In genomic region chr10:129323311-129323710, GRCh38 we compare ENCODE assay signal across 13 cellular contexts.
DNase-seq lines count a peak whose midpoint lies in the region; ATAC-seq and TF ChIP-seq lines count a peak whose summit lies in the region.
"Had no signal": no experiment of that assay in that cellular context is flagged by ENCODE, and none has a peak within 500 bp of the region (broad histone marks: within the 10 kb centered on the region; RNA-seq: fewer than 3 reads in every experiment).

No MANE protein-coding gene starts in this region.

- peaks cover 2% of the 10 kb centered on the region for H3K27me3 Mint-ChIP-seq in activated T-cell treated with anti-CD3 and anti-CD28 coated beads, Interleukin-2, amount 50 U/mL, for 4 hours (ENCODE audit: low read depth)

- no peaks in the 10 kb centered on the region for H3K36me3 Mint-ChIP-seq in activated T-cell treated with anti-CD3 and anti-CD28 coated beads, Interleukin-2, amount 50 U/mL, for 4 hours (ENCODE audit: insufficient read depth)
- H3K36me3 Mint-ChIP-seq: CD8-positive, alpha-beta T cell had no signal

- peak overlapping the region; percentile 70; the same call in 1 of the 2 replicates for H3K4ac ChIP-seq in IMR-90 (ENCODE audit: low read depth, low read length)

- POLR2A ChIA-PET in IMR-90 (lab: Charles Lee; ENCODE audit: unreplicated experiment) = no interaction called here

- no peak overlapping the region for H2AFZ ChIP-seq in IMR-90 (replicated peaks; ENCODE audit: low read length, poor library complexity)
- no peak overlapping the region for H2AFZ ChIP-seq in fibroblast of lung (ENCODE audit: low read length)
- peak overlapping the region; percentile 11 for H2AFZ ChIP-seq in neural cell (ENCODE audit: low read depth, low read length)

- H3K79me1 ChIP-seq in IMR-90 (ENCODE audit: low read depth in 1 of 2, low read length in 2 of 2) = no peaks in the 10 kb centered on the region

- no peaks in the 10 kb centered on the region for H3K79me2 ChIP-seq in fibroblast of lung (ENCODE audit: control insufficient read depth, insufficient read depth, low read length)
- H3K79me2 ChIP-seq in neural cell (replicated peaks; ENCODE audit: insufficient read depth, low read length) = no peaks in the 10 kb centered on the region

- in situ Hi-C loops in IMR-90 (cut with MboI; ENCODE audit: low sequenced_read_pairs) = no loop called here
- in situ Hi-C loops in ACHN (cut with HindIII; ENCODE audit: low pct_ligation_motif_present, low pct_unique_long_range_greater_than_20kb, low sequenced_read_pairs) = no loop called here

- peak overlapping the region; percentile 42 for H3K4me3 ChIP-seq in BE2C (ENCODE audit: low read depth, low read length)
- peak overlapping the region; percentile 32; the same call in 1 of the 2 replicates for H3K4me3 ChIP-seq in IMR-90 (ENCODE audit: insufficient read depth, low read depth, low read length)
- H3K4me3 ChIP-seq in fibroblast of lung (replicated peaks in 1 of 4; ENCODE audit: control extremely low read depth in 1 of 4, insufficient read depth in 1 of 4, low read depth in 3 of 4, low read length in 4 of 4) = no peak overlapping the region
- no peak overlapping the region for H3K4me3 ChIP-seq in neural cell (ENCODE audit: low read length)
- H3K4me3 ChIP-seq: A549, MG63 had no signal

- no peaks in the 10 kb centered on the region for H3F3A ChIP-seq in neural cell (ENCODE audit: insufficient read depth, low read length, poor library complexity, severe bottlenecking)

- CTCF ChIA-PET in IMR-90 (lab: Yijun Ruan, JAX) = interaction anchor here (0.7 kb wide), 1 partner anchor 121 kb away, joined by 3 read pairs; no protein-coding TSS in a partner anchor

- intact Hi-C loops in IMR-90 (cut with micrococcal nuclease) = loop anchor here (5.0 to 10.0 kb wide), 3 partner anchors 226 to 631 kb away; no protein-coding TSS in a partner anchor

- H2BK5ac ChIP-seq in IMR-90 (ENCODE audit: low read depth, low read length, poor library complexity, severe bottlenecking) = peak overlapping the region; percentile 86

- dilution Hi-C loops in IMR-90 (cut with HindIII; ENCODE audit: low sequenced_read_pairs, unreplicated experiment) = no loop called here

- H4K20me1 ChIP-seq in IMR-90 (ENCODE audit: insufficient read depth, low read length) (no peaks in the 10 kb centered on the region), fibroblast of lung (ENCODE audit: control insufficient read depth, extremely low read depth, insufficient read depth, low read length) (no peaks in the 10 kb centered on the region), neural cell (ENCODE audit: insufficient read depth) (no peaks in the 10 kb centered on the region)

- peak overlapping the region; percentile 95 for H3K4me2 ChIP-seq in IMR-90 (ENCODE audit: low read depth, low read length)
- no peak overlapping the region for H3K4me2 ChIP-seq in fibroblast of lung (ENCODE audit: extremely low read depth, insufficient read depth, low read length)
- H3K4me2 ChIP-seq in neural cell (ENCODE audit: low read length) = no peak overlapping the region
- H3K4me2 ChIP-seq: A549 had no signal

- H4K91ac ChIP-seq in IMR-90 (ENCODE audit: insufficient read depth, low read depth, low read length) = peak overlapping the region; percentile 89; the same call in 1 of the 2 replicates

- BruUV-seq in IMR-90 (replicated peaks; lab: Mats Ljungman, UMichigan) = TSS peak; percentile 74

- H3K9me3 ChIP-seq in BE2C (no peaks in the 10 kb centered on the region), IMR-90 (ENCODE audit: control insufficient read depth, insufficient read depth, low read length) (0 out of 2 replicates have a peak, but pooled peaks cover 1% of the 10 kb centered on the region), fibroblast of lung (ENCODE audit: control insufficient read depth, insufficient read depth, low read depth, low read length) (no peaks in the 10 kb centered on the region), neural cell (ENCODE audit: low read length) (peaks cover 3% of the 10 kb centered on the region)
- H3K9me3 ChIP-seq: A549 had no signal

- no peak for TF ChIP-seq EP300 in neural cell (conservative IDR thresholded peaks at IDR 0.05; ENCODE audit: poor library complexity, severe bottlenecking)

- H4K5ac ChIP-seq in IMR-90 (ENCODE audit: low read depth, low read length) = peak overlapping the region; percentile 99

- peak overlapping the region; percentile 82; the same call in 1 of the 2 replicates for H3K23ac ChIP-seq in IMR-90 (ENCODE audit: low read depth, low read length)

- H3K4me1 Mint-ChIP-seq in activated T-cell treated with anti-CD3 and anti-CD28 coated beads, Interleukin-2, amount 50 U/mL, for 4 hours (ENCODE audit: low read depth) = no peaks in the 10 kb centered on the region

- TF ChIP-seq RAD21 in IMR-90 (IDR thresholded peaks at IDR 0.05; ENCODE audit: low read length) (no peak), neural cell (conservative IDR thresholded peaks at IDR 0.05) (no peak)

- H3K14ac ChIP-seq in IMR-90 (replicated peaks; ENCODE audit: low read depth, low read length) = peak overlapping the region; percentile 39; the same call in 1 of the 2 replicates

- H3K9me3 Mint-ChIP-seq in activated T-cell treated with anti-CD3 and anti-CD28 coated beads, Interleukin-2, amount 50 U/mL, for 4 hours = peaks cover 10% of the 10 kb centered on the region
- H3K9me3 Mint-ChIP-seq: CD8-positive, alpha-beta T cell had no signal

- no peaks in the 10 kb centered on the region for H3K27me3 ChIP-seq in BE2C
- no peaks in the 10 kb centered on the region for H3K27me3 ChIP-seq in IMR-90 (ENCODE audit: control insufficient read depth, insufficient read depth, low read length)
- H3K27me3 ChIP-seq in fibroblast of lung (ENCODE audit: control insufficient read depth, insufficient read depth, low read length) = no peaks in the 10 kb centered on the region
- no peaks in the 10 kb centered on the region for H3K27me3 ChIP-seq in neural cell (ENCODE audit: insufficient read depth, low read depth, low read length)

- no peak overlapping the region for H3K4me3 Mint-ChIP-seq in activated T-cell treated with anti-CD3 and anti-CD28 coated beads, Interleukin-2, amount 50 U/mL, for 4 hours
- H3K4me3 Mint-ChIP-seq: CD8-positive, alpha-beta T cell had no signal

- H3K56ac ChIP-seq in IMR-90 (ENCODE audit: extremely low read depth, insufficient read depth, low read length) = peak overlapping the region; percentile 86

- H2AK5ac ChIP-seq in IMR-90 (ENCODE audit: low read depth, low read length) = peak overlapping the region; percentile 43

- DNase-seq in BE2C (no peak), IMR-90 (no peak), fibroblast of lung (ENCODE audit: low read depth in 2 of 2) (no peak), ACHN (no peak), NCI-H146 treated with DMSO at 0.1 percent for 48 hours (lab: John Stamatoyannopoulos, UW; ENCODE audit: unreplicated experiment) (no peak)
- no peak for DNase-seq in activated T-cell treated with anti-CD3 and anti-CD28 coated beads, Interleukin-2, amount 50 U/mL, for 4 hours
- DNase-seq: CD8-positive, alpha-beta T cell; H7; MG63; NCI-H2081; NCI-H510A treated with DMSO at 0.1 percent for 48 hours had no signal

- 20% methylated on average over 1 of the region's 7 CpGs; no CpG with 5 or more reads in 1 of the 2 experiments for whole genome bisulfite sequencing in IMR-90 (ENCODE audit: extremely low coverage in 2 of 2, insufficient read length in 1 of 2), 2 experiments

- H3K9ac ChIP-seq in IMR-90 (ENCODE audit: low read depth, low read length) (peak overlapping the region; percentile 97), fibroblast of lung (ENCODE audit: insufficient read depth, low read length) (no peak overlapping the region), neural cell (ENCODE audit: low read length) (no peak overlapping the region)

- H2BK120ac ChIP-seq in IMR-90 (ENCODE audit: low read depth, low read length) = peak overlapping the region; percentile 84

- H3K9me1 ChIP-seq in IMR-90 (ENCODE audit: insufficient read depth, low read length) = no peaks in the 10 kb centered on the region; the same call in 1 of the 2 replicates

- peak overlapping the region; percentile 100 for H3K18ac ChIP-seq in IMR-90 (ENCODE audit: low read depth, low read length)

- no peak for TF ChIP-seq POLR2A in IMR-90 (IDR thresholded peaks at IDR 0.05; ENCODE audit: low read depth, low read length)

- H3K4me1 ChIP-seq in BE2C = peaks cover 10% of the 10 kb centered on the region
- H3K4me1 ChIP-seq in IMR-90 (ENCODE audit: control insufficient read depth, insufficient read depth, low read length) = peaks cover 16% of the 10 kb centered on the region
- peaks cover 5% of the 10 kb centered on the region for H3K4me1 ChIP-seq in fibroblast of lung (ENCODE audit: control insufficient read depth, extremely low read depth, insufficient read depth, low read length)
- H3K4me1 ChIP-seq: A549 had no signal

- H3K36me3 ChIP-seq in BE2C (no peaks in the 10 kb centered on the region), IMR-90 (ENCODE audit: control insufficient read depth, insufficient read depth, low read length) (no peaks in the 10 kb centered on the region), fibroblast of lung (ENCODE audit: control insufficient read depth, insufficient read depth, low read length) (no peaks in the 10 kb centered on the region), neural cell (ENCODE audit: insufficient read depth, low read length) (no peaks in the 10 kb centered on the region)
- H3K36me3 ChIP-seq: MG63 had no signal

- TF ChIP-seq CTCF in BE2C (IDR thresholded peaks at IDR 0.05; ENCODE audit: low read depth, low read length) (no peak), IMR-90 (conservative IDR thresholded peaks at IDR 0.05; ENCODE audit: low read depth, low read length) (no peak), fibroblast of lung (conservative IDR thresholded peaks at IDR 0.05 in 1 of 2, IDR thresholded peaks at IDR 0.05 in 1 of 2; ENCODE audit: low read depth in 1 of 2, low read length in 2 of 2) (no peak), neural cell (IDR thresholded peaks at IDR 0.05; ENCODE audit: poor library complexity, severe bottlenecking) (no peak)

- ATAC-seq in IMR-90 (ENCODE audit: low read depth) = peak; percentile 18
- ATAC-seq in activated T-cell treated with anti-CD3 and anti-CD28 coated beads, Interleukin-2, amount 50 U/mL, for 4 hours = no peak
- ATAC-seq: A549; CD8-positive, alpha-beta T cell had no signal

- H2AK9ac ChIP-seq in IMR-90 (replicated peaks; ENCODE audit: low read depth, low read length, poor library complexity) = no peak overlapping the region

- H3K27ac ChIP-seq in IMR-90 (ENCODE audit: insufficient read depth, low read length) = peak overlapping the region; percentile 100
- peak overlapping the region; percentile 12 for H3K27ac ChIP-seq in fibroblast of lung (ENCODE audit: insufficient read depth, low read length)
- peak overlapping the region; percentile 24 for H3K27ac ChIP-seq in neural cell (ENCODE audit: low read length)
- H3K27ac ChIP-seq: A549 had no signal

- no peaks in the 10 kb centered on the region for H3K9me2 ChIP-seq in neural cell (ENCODE audit: insufficient read depth, low read length)

- H2BK20ac ChIP-seq in IMR-90 (ENCODE audit: low read depth, low read length) = peak overlapping the region; percentile 76

- peak overlapping the region; percentile 70 to 98 for H4K8ac ChIP-seq in IMR-90 (ENCODE audit: low read depth in 2 of 2, low read length in 2 of 2)

- peak overlapping the region; percentile 92; the same call in 2 of the 3 replicates for H2BK15ac ChIP-seq in IMR-90 (ENCODE audit: low read depth, low read length)

TF ChIP-seq in neural cell, 6 proteins besides CTCF, POLR2A, EP300 and RAD21 (continues in another document):
- TF ChIP-seq TAF1 (IDR thresholded peaks at IDR 0.05; ENCODE audit: low read depth) = no peak

Comparison
In these comparisons a context has a peak if more than half of its experiments do, and no peak if none do; other contexts are left out.
1. H3K4me3 ChIP-seq: peak in BE2C (single experiment) and IMR-90 (single experiment); none in fibroblast of lung (0 of 4) and neural cell (single experiment).
2. H3K27ac ChIP-seq: peak in every context shown above with its lines; median percentile 100 in IMR-90; 24 in neural cell; 12 in fibroblast of lung.